8 cellular contexts compared by ENCODE assay signal in genomic region chr4:25376754-25377571, GRCh38. TPM values are rescaled to one million over a fixed set of nuclear protein-coding genes. Genes with fewer than 3 reads are reported as not detected.
A peak's percentile ranks its signal among the peaks of the same experiment; 100 is the strongest.
DNase-seq lines count a peak whose midpoint lies in the region; ATAC-seq, FAIRE-seq and TF ChIP-seq lines count a peak whose summit lies in the region.

Gene ANAPC4 (plus strand): TSS chr4:25377263. CDS start chr4:25377428, 165 bp downstream.

- TF ChIP-seq POLR2A in endothelial cell of umbilical vein (IDR thresholded peaks at IDR 0.05; ENCODE audit: low read depth, low read length): peak; percentile 75

- peak; percentile 92 for ATAC-seq in GM21447 (IDR thresholded peaks at IDR 0.05; ENCODE audit: unreplicated experiment)

- H3K4me1 Mint-ChIP-seq in Calu3 (ENCODE audit: low read depth, unreplicated experiment): peaks cover 18% of the 10 kb centered on the region

- H3K4me3 Mint-ChIP-seq in Calu3 (ENCODE audit: low read depth, unreplicated experiment): no peak within 1 kb of the TSS

- no peaks in the 10 kb centered on the region for H3K27me3 Mint-ChIP-seq in Calu3 (ENCODE audit: unreplicated experiment)

- H3K9ac ChIP-seq in HUES6 (ENCODE audit: low read length): peak within 1 kb of the TSS; percentile 77
- H3K9ac ChIP-seq in OCI-LY1 (ENCODE audit: low read length): peak within 1 kb of the TSS; percentile 81
- H3K9ac ChIP-seq in endothelial cell of umbilical vein (replicated peaks; ENCODE audit: extremely low read depth, insufficient read depth, low read length): peak within 1 kb of the TSS; percentile 76

- no peaks in the 10 kb centered on the region for H3K9me3 ChIP-seq in HUES6 (ENCODE audit: control insufficient read depth, insufficient read depth, low read depth, low read length)
- no peaks in the 10 kb centered on the region for H3K9me3 ChIP-seq in OCI-LY1 (ENCODE audit: low read length)
- H3K9me3 ChIP-seq in endothelial cell of umbilical vein (replicated peaks; ENCODE audit: control insufficient read depth, insufficient read depth, low read length): no peaks in the 10 kb centered on the region

- H3K9me2 ChIP-seq in OCI-LY1 (ENCODE audit: low read depth, low read length): no peaks in the 10 kb centered on the region

- POLR2A ChIA-PET in endothelial cell of umbilical vein (lab: Charles Lee): interaction anchor here (0.9 kb wide), 1 partner anchor 792 kb away, joined by 3 read pairs; the partner anchor contains the start of gene DHX15

- peak within 1 kb of the TSS; percentile 77 for H3K27ac Mint-ChIP-seq in Calu3 (ENCODE audit: unreplicated experiment)

- H3K27ac ChIP-seq in HUES6 (ENCODE audit: low read depth, low read length) (peak within 1 kb of the TSS; percentile 36), OCI-LY1 (ENCODE audit: low read depth, low read length, poor library complexity, severe bottlenecking) (no peak within 1 kb of the TSS), endothelial cell of umbilical vein (ENCODE audit: insufficient read depth, low read depth, low read length) (peak within 1 kb of the TSS; percentile 40)

- peaks cover 25% of the 10 kb centered on the region for H3K36me3 ChIP-seq in HUES6 (ENCODE audit: control insufficient read depth, insufficient read depth, low read length)
- H3K36me3 ChIP-seq in OCI-LY1 (ENCODE audit: insufficient read depth, low read length): peaks cover 8% of the 10 kb centered on the region
- peaks cover 0 to 3% of the 10 kb centered on the region in 2 experiments for H3K36me3 ChIP-seq in endothelial cell of umbilical vein (ENCODE audit: control insufficient read depth in 2 of 2, extremely low read depth in 1 of 2, insufficient read depth in 2 of 2, low read length in 2 of 2)

- no peaks in the 10 kb centered on the region for H3F3A ChIP-seq in OCI-LY1 (ENCODE audit: insufficient read depth, low read length)

- intact Hi-C loops in Calu3 (cut with micrococcal nuclease; ENCODE audit: unreplicated experiment): no loop called here
- intact Hi-C loops in endothelial cell of umbilical vein (cut with micrococcal nuclease): loop anchor here (1.0 kb wide), 2 partner anchors 65 to 143 kb away; partner anchors contain the start of genes PI4K2B and ZCCHC4

- H4K20me1 ChIP-seq in OCI-LY1 (ENCODE audit: insufficient read depth, low read length) (no peaks in the 10 kb centered on the region), endothelial cell of umbilical vein (replicated peaks; ENCODE audit: control insufficient read depth, extremely low read depth, insufficient read depth, low read length) (no peaks in the 10 kb centered on the region)

- BruUV-seq in Calu3 (replicated peaks; lab: Mats Ljungman, UMichigan) (no TSS peak), endothelial cell of umbilical vein (replicated peaks; lab: Mats Ljungman, UMichigan) (no TSS peak)

- FAIRE-seq in endothelial cell of umbilical vein (lab: Jason Lieb, UNC): peak; percentile 59

- peaks cover 20% of the 10 kb centered on the region for H3K4me1 ChIP-seq in HUES6 (ENCODE audit: control insufficient read depth, insufficient read depth, low read length)
- H3K4me1 ChIP-seq in OCI-LY1 (ENCODE audit: insufficient read depth, low read length, severe bottlenecking): peaks cover 26% of the 10 kb centered on the region
- peaks cover 11% of the 10 kb centered on the region for H3K4me1 ChIP-seq in endothelial cell of umbilical vein (ENCODE audit: control insufficient read depth, extremely low read depth, insufficient read depth, low read length)

- no peak for TF ChIP-seq CTCF in Calu3 (IDR thresholded peaks at IDR 0.05; ENCODE audit: unreplicated experiment)
- TF ChIP-seq CTCF in OCI-LY1 (IDR thresholded peaks at IDR 0.05; ENCODE audit: low read length): no peak
- no peak for TF ChIP-seq CTCF in endothelial cell of umbilical vein (IDR thresholded peaks at IDR 0.05; ENCODE audit: extremely low read depth in 1 of 2, insufficient read depth in 1 of 2, low read depth in 1 of 2, low read length in 2 of 2)

- dilution Hi-C loops in endothelial cell of umbilical vein (cut with MboI; ENCODE audit: extremely low pct_ligation_motif_present, low sequenced_read_pairs): no loop called here

- H3K27me3 ChIP-seq in HUES6 (ENCODE audit: control insufficient read depth, insufficient read depth, low read length) (no peaks in the 10 kb centered on the region), OCI-LY1 (ENCODE audit: insufficient read depth, low read length) (no peaks in the 10 kb centered on the region), endothelial cell of umbilical vein (ENCODE audit: control insufficient read depth in 2 of 2, insufficient read depth in 2 of 2, low read length in 2 of 2) (no peaks in the 10 kb centered on the region)

- H2AFZ ChIP-seq in OCI-LY1 (ENCODE audit: low read length): no peak within 1 kb of the TSS
- H2AFZ ChIP-seq in endothelial cell of umbilical vein (ENCODE audit: low read depth, low read length): peak within 1 kb of the TSS; percentile 98

- DNase-seq in Calu3 (peak; percentile 95), endothelial cell of umbilical vein (ENCODE audit: low read depth, low spot score) (peak; percentile 82), midbrain (lab: John Stamatoyannopoulos, UW) (peak; percentile 87)
- peak; percentile 99 for DNase-seq in activated CD8-positive, alpha-beta memory T cell treated with anti-CD3 and anti-CD28 coated beads, Interleukin-2, amount 50 U/mL, for 4 hours
- peak; percentile 98 for DNase-seq in stimulated activated CD8-positive, alpha-beta memory T cell treated with anti-CD3 and anti-CD28 coated beads, Interleukin-15, amount 100 ng/mL, for 48 hours (ENCODE audit: low read depth in 2 of 2)

- H3K79me2 ChIP-seq in OCI-LY1 (ENCODE audit: insufficient read depth, low read length): peaks cover 13% of the 10 kb centered on the region
- peaks cover 21% of the 10 kb centered on the region for H3K79me2 ChIP-seq in endothelial cell of umbilical vein (ENCODE audit: control insufficient read depth, insufficient read depth, low read length)

- CTCF ChIA-PET in Calu3 (lab: Charles Lee): interaction anchor here (0.7 to 1.0 kb wide), 2 partner anchors 19 to 877 kb away, joined by 3 to 6 read pairs; no protein-coding TSS in a partner anchor
- CTCF ChIA-PET in endothelial cell of umbilical vein (lab: Charles Lee): interaction anchor here (0.5 to 2.5 kb wide), 9 partner anchors 8 to 792 kb away, joined by 3 to 12 read pairs (median 3); partner anchors contain the start of genes DHX15, PI4K2B and ZCCHC4

- peak within 1 kb of the TSS; percentile 84 for H3K4me2 ChIP-seq in OCI-LY1 (ENCODE audit: low read length)
- H3K4me2 ChIP-seq in endothelial cell of umbilical vein (ENCODE audit: insufficient read depth, low read length): peak within 1 kb of the TSS; percentile 86

- no peaks in the 10 kb centered on the region for H3K9me3 Mint-ChIP-seq in Calu3 (ENCODE audit: low read depth, unreplicated experiment)

- peak within 1 kb of the TSS; percentile 95 for H3K4me3 ChIP-seq in HUES6 (ENCODE audit: low read depth, low read length)
- H3K4me3 ChIP-seq in OCI-LY1 (ENCODE audit: low read depth, low read length, poor library complexity, severe bottlenecking): peak within 1 kb of the TSS; percentile 78
- H3K4me3 ChIP-seq in endothelial cell of umbilical vein (replicated peaks in 1 of 3; ENCODE audit: insufficient read depth in 1 of 3, low read depth in 1 of 3, low read length in 3 of 3): peak within 1 kb of the TSS; percentile 71 to 96 (median 87)

- H3K36me3 Mint-ChIP-seq in Calu3 (ENCODE audit: insufficient read depth, unreplicated experiment): peaks cover 28% of the 10 kb centered on the region

- H3K9me1 ChIP-seq in endothelial cell of umbilical vein (replicated peaks; ENCODE audit: control insufficient read depth, extremely low read depth, insufficient read depth, low read length): no peaks in the 10 kb centered on the region

TF ChIP-seq in endothelial cell of umbilical vein, 7 proteins besides CTCF, POLR2A, EP300 and RAD21:
- TF ChIP-seq EZH2 (IDR thresholded peaks at IDR 0.05; ENCODE audit: borderline replicate concordance, low read depth, low read length, severe bottlenecking) (no peak), POLR2AphosphoS5 (IDR thresholded peaks at IDR 0.05; ENCODE audit: insufficient read depth, low read depth, low read length) (peak; percentile 78), GATA2 (IDR thresholded peaks at IDR 0.05; ENCODE audit: insufficient read depth, insufficient read length, low read depth, low read length) (no peak)

RNA-seq across cellular contexts. Expression of gene ANAPC4, which starts in this region (rescaled TPM):
- total RNA-seq in Calu3 (2022) (23.2 and 24.0 TPM in 2 replicates), endothelial cell of umbilical vein (23.5 and 32.1 TPM in 2 replicates)
- polyA plus RNA-seq in endothelial cell of umbilical vein: 4.9 and 7.6 TPM in 2 replicates
- 6.8 and 8.9 TPM in 2 replicates for polyA plus RNA-seq in endothelial cell of umbilical vein (2011; cell fraction: cytosol; rRNA removed)
- polyA plus RNA-seq in endothelial cell of umbilical vein (2011; cell fraction: nucleus; rRNA removed): 67.1 and 71.9 TPM in 2 replicates
- 13.1 and 21.1 TPM in 2 replicates for polyA plus RNA-seq in endothelial cell of umbilical vein (2012)
- polyA minus RNA-seq in endothelial cell of umbilical vein: 9.1 and 12.2 TPM in 2 replicates
- 4.2 TPM for polyA minus RNA-seq in endothelial cell of umbilical vein (2011; cell fraction: cytosol; rRNA and poly(A)+ RNA removed)
- 20.1 and 28.1 TPM in 2 replicates for polyA minus RNA-seq in endothelial cell of umbilical vein (2011; cell fraction: nucleus; rRNA and poly(A)+ RNA removed)
